Comparison of ENCODE assay signal across 9 cellular contexts in genomic region chr17:2048805-2049204, GRCh38. TPM values are rescaled to one million over a fixed set of nuclear protein-coding genes. Genes with fewer than 3 reads are reported as not detected.
DNase-seq lines count a peak whose midpoint lies in the region; ATAC-seq, FAIRE-seq and TF ChIP-seq lines count a peak whose summit lies in the region.
"Had no signal": no experiment of that assay in that cellular context is flagged by ENCODE, and none has a peak within 500 bp of the region (broad histone marks: within the 10 kb centered on the region; RNA-seq: fewer than 3 reads in every experiment).

No MANE protein-coding gene starts in this region.

- H3K4me3 ChIP-seq in PC-9 (peak overlapping the region; percentile 87), endodermal cell (ENCODE audit: low read length) (peak overlapping the region; percentile 85), psoas muscle (peak overlapping the region; percentile 88), thyroid gland (replicated peaks in 1 of 3) (peak overlapping the region in 1 of 3 donors; percentile 70), small intestine (ENCODE audit: low read depth in 1 of 2, low read length in 2 of 2) (no peak overlapping the region)

- no peak for ATAC-seq in psoas muscle

- BruUV-seq in PC-9 (replicated peaks; lab: Mats Ljungman, UMichigan) = no TSS peak

- no peak overlapping the region for H3K27ac ChIP-seq in PC-9
- no peak overlapping the region for H3K27ac ChIP-seq in endodermal cell (ENCODE audit: low read depth, low read length)
- no peak overlapping the region for H3K27ac ChIP-seq in psoas muscle
- no peak overlapping the region for H3K27ac ChIP-seq in thyroid gland
- no peak overlapping the region for H3K27ac ChIP-seq in small intestine (ENCODE audit: low read depth in 1 of 2, low read length in 1 of 2)
- H3K27ac ChIP-seq: KMS-11 had no signal

- no peaks in the 10 kb centered on the region for H3K9me2 ChIP-seq in PC-9 (ENCODE audit: insufficient read depth)

- CTCF ChIA-PET in PC-9 (lab: Charles Lee) = no interaction called here

- no peak overlapping the region; the same call in 1 of the 2 replicates for H2AFZ ChIP-seq in PC-9

- no peaks in the 10 kb centered on the region for H3K9me3 ChIP-seq in PC-9 (ENCODE audit: insufficient read depth, low read depth)
- no peaks in the 10 kb centered on the region for H3K9me3 ChIP-seq in endodermal cell (ENCODE audit: control insufficient read depth, low read length)
- H3K9me3 ChIP-seq in psoas muscle = no peaks in the 10 kb centered on the region
- no peaks in the 10 kb centered on the region for H3K9me3 ChIP-seq in thyroid gland
- H3K9me3 ChIP-seq in small intestine (ENCODE audit: control insufficient read depth, low read depth) = no peaks in the 10 kb centered on the region

- TF ChIP-seq CTCF in PC-9 (conservative IDR thresholded peaks at IDR 0.05) = no peak
- no peak for TF ChIP-seq CTCF in endodermal cell (conservative IDR thresholded peaks at IDR 0.05)
- no peak for TF ChIP-seq CTCF in psoas muscle (IDR thresholded peaks at IDR 0.05)
- no peak for TF ChIP-seq CTCF in thyroid gland (IDR thresholded peaks at IDR 0.05)

- H3K36me3 ChIP-seq in PC-9 (ENCODE audit: low read depth) (no peaks in the 10 kb centered on the region), endodermal cell (ENCODE audit: control insufficient read depth, insufficient read depth, low read length) (peaks cover 17% of the 10 kb centered on the region), psoas muscle (ENCODE audit: insufficient read depth in 1 of 2, low read depth in 1 of 2) (peaks cover 2 to 5% of the 10 kb centered on the region in 2 donors), thyroid gland (peaks cover 0 to 5% of the 10 kb centered on the region in 2 donors), small intestine (ENCODE audit: control insufficient read depth in 2 of 2, insufficient read depth in 2 of 2, low read length in 2 of 2) (no peaks in the 10 kb centered on the region)

- DNase-seq in D341Med (ENCODE audit: low spot score) (peak; percentile 11), PC-9 (no peak), endodermal cell (peak; percentile 90), psoas muscle (no peak), HT-29 (ENCODE audit: low spot score) (no peak), thyroid gland (no peak), NCI-H2227 (lab: John Stamatoyannopoulos, UW; ENCODE audit: unreplicated experiment) (no peak), small intestine (no peak)

- H3K27me3 Mint-ChIP-seq in endodermal cell (ENCODE audit: insufficient read depth) = peaks cover 65% of the 10 kb centered on the region

- H3K9me3 Mint-ChIP-seq in endodermal cell = peaks cover 1% of the 10 kb centered on the region

- H3K9ac ChIP-seq in endodermal cell (ENCODE audit: extremely low read depth, low read length, poor library complexity, severe bottlenecking) = peak overlapping the region; percentile 78

- H3K27ac Mint-ChIP-seq in endodermal cell = peak overlapping the region; percentile 76

- no peaks in the 10 kb centered on the region for H4K20me1 ChIP-seq in PC-9 (ENCODE audit: insufficient read depth)

- H3K4me1 ChIP-seq in PC-9 (replicated peaks; ENCODE audit: insufficient read depth) = peaks cover 23% of the 10 kb centered on the region
- peaks cover 2% of the 10 kb centered on the region for H3K4me1 ChIP-seq in endodermal cell (ENCODE audit: control insufficient read depth, insufficient read depth, low read length)
- peaks cover 18% of the 10 kb centered on the region for H3K4me1 ChIP-seq in psoas muscle
- peaks cover 22 to 29% of the 10 kb centered on the region in 2 donors for H3K4me1 ChIP-seq in thyroid gland
- peaks cover 0 to 12% of the 10 kb centered on the region in 2 donors for H3K4me1 ChIP-seq in small intestine (ENCODE audit: control insufficient read depth in 2 of 2, insufficient read depth in 1 of 2, low read depth in 1 of 2, low read length in 1 of 2)

- peaks cover 28% of the 10 kb centered on the region for H3F3A ChIP-seq in PC-9 (ENCODE audit: insufficient read depth, low read depth)

- peaks cover 5% of the 10 kb centered on the region for H3K36me3 Mint-ChIP-seq in endodermal cell (ENCODE audit: low read depth)

- H3K27me3 ChIP-seq in PC-9 (ENCODE audit: insufficient read depth, low read depth) (peaks cover 12% of the 10 kb centered on the region), endodermal cell (ENCODE audit: control insufficient read depth, insufficient read depth, low read length, poor library complexity, severe bottlenecking) (peaks cover 32% of the 10 kb centered on the region), psoas muscle (ENCODE audit: insufficient read depth in 3 of 3, low read length in 2 of 3) (peaks cover 0 to 32% (median 4%) of the 10 kb centered on the region in 3 donors), thyroid gland (no peaks in the 10 kb centered on the region), small intestine (ENCODE audit: control insufficient read depth in 2 of 2, insufficient read depth in 2 of 2, low read length in 2 of 2) (peaks cover 0 to 4% of the 10 kb centered on the region in 2 donors)

- intact Hi-C loops in PC-9 (cut with micrococcal nuclease; ENCODE audit: unreplicated experiment) = no loop called here
- intact Hi-C loops in psoas muscle (cut with DNase I) = no loop called here
- intact Hi-C loops in thyroid gland (cut with DNase I) = no loop called here

- no peak for FAIRE-seq in small intestine (lab: Jason Lieb, UNC)

- POLR2A ChIA-PET in PC-9 (lab: Charles Lee; ENCODE audit: unreplicated experiment) = interaction anchor here (0.7 kb wide), 1 partner anchor 42 kb away, joined by 3 read pairs; no protein-coding TSS in a partner anchor

- no peak for TF ChIP-seq POLR2A in thyroid gland (IDR thresholded peaks at IDR 0.05)

- H3K4me3 Mint-ChIP-seq in endodermal cell = peak overlapping the region; percentile 63

- WGBS in endodermal cell (ENCODE audit: insufficient coverage in 1 of 2, insufficient read length in 1 of 2), 2 experiments = 7 to 40% methylated on average over 1 to 5 of the region's 9 CpGs
- WGBS in psoas muscle, 3 donors = 11 to 18% (median 16%) methylated on average over 9 of the region's 9 CpGs
- WGBS in thyroid gland, 2 donors = 7 to 17% methylated on average over 9 of the region's 9 CpGs
- WGBS in small intestine, 3 donors = 7 to 19% (median 14%) methylated on average over 9 of the region's 9 CpGs

- 0 out of 2 replicates have a peak, but pooled peaks cover 3% of the 10 kb centered on the region for H3K79me2 ChIP-seq in PC-9 (ENCODE audit: low read depth)

- peak overlapping the region; percentile 100 for H3K4me2 ChIP-seq in PC-9

- peaks cover 16% of the 10 kb centered on the region for H3K4me1 Mint-ChIP-seq in endodermal cell

RNA-seq across cellular contexts. Expression of gene HIC1, which starts 6.1 kb away (rescaled TPM):
- total RNA-seq in PC-9 (2021) (0.63 and 1.6 TPM in 2 replicates), endodermal cell (under 1 TPM; 0.13 to 0.57 TPM), psoas muscle (10 to 100 TPM in 1 of 4 donors, 1 to 10 TPM in 3; 4.3 to 12.6 (median 9.4) TPM), thyroid gland (10 to 100 TPM; 13.3 to 23.2 (median 18.3) TPM)
- polyA plus RNA-seq in endodermal cell (2013, experiment 1 of 2) = 0.64 TPM
- 0.21 TPM for polyA plus RNA-seq in endodermal cell (2013, experiment 2 of 2)
- polyA plus RNA-seq in psoas muscle (1 to 10 TPM; 2.0 to 3.5 (median 2.1) TPM), small intestine (1 to 10 TPM in 2 of 3 donors, under 1 TPM in 1; 0.89 to 6.9 (median 6.2) TPM)
- total RNA-seq in HT-29 (2014; rRNA removed; shearing (Covaris generic)) = 0.31 and 0.55 TPM in 2 replicates

RNA-seq across cellular contexts. Expression of gene OVCA2, which starts 7.0 kb away (rescaled TPM):
- 34.4 and 35.4 TPM in 2 replicates for total RNA-seq in PC-9 (2021)
- total RNA-seq in endodermal cell = 10 to 100 TPM; 19.8 to 27.5 TPM
- 24.3 TPM for polyA plus RNA-seq in endodermal cell (2013, experiment 1 of 2)
- 24.8 TPM for polyA plus RNA-seq in endodermal cell (2013, experiment 2 of 2)
- 10 to 100 TPM; 10.1 to 23.0 (median 15.2) TPM for total RNA-seq in psoas muscle
- 10 to 100 TPM; 29.2 to 66.1 (median 33.4) TPM for polyA plus RNA-seq in psoas muscle
- 54.1 and 56.8 TPM in 2 replicates for total RNA-seq in HT-29 (2014; rRNA removed; shearing (Covaris generic))
- total RNA-seq in thyroid gland = 10 to 100 TPM; 37.6 to 54.1 (median 47.3) TPM
- polyA plus RNA-seq in small intestine = 10 to 100 TPM; 65.9 to 90.5 (median 80.1) TPM

RNA-seq across cellular contexts. Expression of gene DPH1, which starts 18.9 kb away (rescaled TPM):
- 36.7 and 44.9 TPM in 2 replicates for total RNA-seq in PC-9 (2021)
- total RNA-seq in endodermal cell = 10 to 100 TPM; 31.1 to 48.3 TPM
- 34.4 TPM for polyA plus RNA-seq in endodermal cell (2013, experiment 1 of 2)
- polyA plus RNA-seq in endodermal cell (2013, experiment 2 of 2) = 26.5 TPM
- 10 to 100 TPM; 36.9 to 73.4 (median 45.5) TPM for total RNA-seq in psoas muscle
- polyA plus RNA-seq in psoas muscle = 10 to 100 TPM; 13.5 to 51.9 (median 39.2) TPM
- total RNA-seq in HT-29 (2014; rRNA removed; shearing (Covaris generic)) = 31.6 and 38.5 TPM in 2 replicates
- total RNA-seq in thyroid gland = 10 to 100 TPM; 41.6 to 61.1 (median 49.3) TPM
- polyA plus RNA-seq in small intestine = 10 to 100 TPM; 11.6 to 19.2 (median 12.5) TPM

RNA-seq across cellular contexts. Expression of gene RTN4RL1, which starts 23.7 kb away (rescaled TPM):
- total RNA-seq in PC-9 (2021) (0.13 and 0.35 TPM in 2 replicates), endodermal cell (10 to 100 TPM; 18.2 to 19.6 TPM), psoas muscle (1 to 10 TPM in 2 of 4 donors, under 1 TPM in 2; 0.65 to 1.7 (median 1.2) TPM), thyroid gland (1 to 10 TPM; 1.6 to 4.9 (median 2.5) TPM)
- polyA plus RNA-seq in endodermal cell (2013, experiment 1 of 2) = 5.4 TPM
- 7.7 TPM for polyA plus RNA-seq in endodermal cell (2013, experiment 2 of 2)
- polyA plus RNA-seq in psoas muscle (1 to 10 TPM in 1 of 3 donors, under 1 TPM in 2; 0.44 to 1.8 (median 0.70) TPM), small intestine (1 to 10 TPM in 1 of 3 donors, not detected in 2; 1.0 TPM)
- not detected in 2 replicates for total RNA-seq in HT-29 (2014; rRNA removed; shearing (Covaris generic))

Comparison
In these comparisons a context has a peak if more than half of its experiments do, and no peak if none do; other contexts are left out.
1. DNase-seq: peak in D341Med (single experiment) and endodermal cell (single experiment); none in PC-9 (0 of 2), psoas muscle (0 of 2), HT-29 (single experiment), thyroid gland (0 of 2), NCI-H2227 (single experiment) and small intestine (single experiment).
2. H3K4me3 ChIP-seq: peak in PC-9 (single experiment), endodermal cell (single experiment) and psoas muscle (single experiment); none in small intestine (0 of 2).